Comparison of ENCODE assay signal across 10 cellular contexts in the genomic region with DNA sequence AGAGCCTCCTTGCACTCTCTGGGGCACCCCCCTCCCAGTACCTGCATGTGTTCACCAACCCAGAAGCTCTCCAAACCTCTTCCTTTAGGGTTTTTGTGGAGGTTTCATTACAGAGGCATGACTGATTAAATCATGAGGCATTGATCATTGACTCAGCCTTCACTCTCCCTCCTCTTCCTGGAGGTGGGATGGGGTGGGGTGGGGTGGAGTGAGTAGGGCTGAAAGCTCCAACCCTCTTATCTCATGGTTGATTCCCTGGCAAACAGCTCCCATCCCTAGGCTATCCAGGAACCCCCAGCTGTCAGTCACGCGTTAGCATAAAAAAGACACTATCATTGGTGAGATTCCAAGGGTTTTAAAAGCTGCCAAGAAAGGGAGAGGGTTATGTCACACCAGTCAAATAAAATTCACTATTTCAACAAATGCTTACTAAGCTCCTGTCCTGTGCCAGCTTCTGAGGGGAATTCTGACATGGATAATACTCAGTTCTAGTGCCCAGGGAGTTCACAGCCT. TPM values are rescaled to one million over a fixed set of nuclear protein-coding genes. Genes with fewer than 3 reads are reported as not detected.
DNase-seq lines count a peak whose midpoint lies in the region; ATAC-seq and TF ChIP-seq lines count a peak whose summit lies in the region.
"Had no signal": no experiment of that assay in that cellular context is flagged by ENCODE, and none has a peak within 500 bp of the region (broad histone marks: within the 10 kb centered on the region; RNA-seq: fewer than 3 reads in every experiment).

No MANE protein-coding gene starts in this region.

- H3K4me3 ChIP-seq in ACC112 (ENCODE audit: low read depth, low read length): peak overlapping the region; percentile 32; the same call in 1 of the 2 replicates

- peak; percentile 90 for DNase-seq in ELR (ENCODE audit: low read depth)
- peak; percentile 30 for DNase-seq in T1000 (lab: John Stamatoyannopoulos, UW)
- peak; percentile 96 to 98 for DNase-seq in foreskin keratinocyte
- no peak for DNase-seq in NCI-H1105 (lab: John Stamatoyannopoulos, UW)
- no peak for DNase-seq in HuH-7.5 (ENCODE audit: low spot score)
- DNase-seq: Kasumi-1 had no signal

- ATAC-seq in foreskin keratinocyte (peak; percentile 92), HG03442 (IDR thresholded peaks at IDR 0.05; ENCODE audit: unreplicated experiment) (no peak), HG02571 (IDR thresholded peaks at IDR 0.05; ENCODE audit: unreplicated experiment) (no peak)

- no peaks in the 10 kb centered on the region for H3K27me3 ChIP-seq in ACC112 (ENCODE audit: insufficient read depth, low read length)
- no peaks in the 10 kb centered on the region for H3K27me3 ChIP-seq in foreskin keratinocyte

- H3K4me1 ChIP-seq in ACC112 (ENCODE audit: control insufficient read depth, insufficient read depth, low read length, unreplicated experiment) (peaks cover 55% of the 10 kb centered on the region), foreskin keratinocyte (peaks cover 54% of the 10 kb centered on the region)

- peak overlapping the region; percentile 94 for H3K27ac ChIP-seq in ACC112 (ENCODE audit: low read depth, low read length)
- peak overlapping the region; percentile 100 for H3K27ac ChIP-seq in foreskin keratinocyte

- H2AFZ ChIP-seq in ACC112 (ENCODE audit: low read length, unreplicated experiment): no peak overlapping the region

- TF ChIP-seq CTCF in foreskin keratinocyte (conservative IDR thresholded peaks at IDR 0.05): no peak

- H3K79me2 ChIP-seq in ACC112 (ENCODE audit: control insufficient read depth, insufficient read depth, low read length, unreplicated experiment): no peaks in the 10 kb centered on the region

- H3K36me3 ChIP-seq in ACC112 (ENCODE audit: insufficient read depth, low read length): no peaks in the 10 kb centered on the region

RNA-seq across cellular contexts. Expression of gene IL24, which starts 7.1 kb away (rescaled TPM):
- 2.3 and 4.5 TPM in 2 replicates for total RNA-seq in foreskin keratinocyte
- polyA plus RNA-seq in foreskin keratinocyte: 2.2 and 4.8 TPM in 2 replicates
- total RNA-seq: sciatic nerve had no signal

RNA-seq across cellular contexts. Expression of gene IL20, which starts 24.8 kb away (rescaled TPM):
- total RNA-seq in foreskin keratinocyte: 0.41 and 0.74 TPM in 2 replicates
- 0.22 and 0.33 TPM in 2 replicates for polyA plus RNA-seq in foreskin keratinocyte
- total RNA-seq: sciatic nerve had no signal

RNA-seq across cellular contexts. Expression of gene FCMR, which starts 31.6 kb away (rescaled TPM):
- total RNA-seq in foreskin keratinocyte: 3.4 and 3.5 TPM in 2 replicates
- polyA plus RNA-seq in foreskin keratinocyte: 8.8 and 8.9 TPM in 2 replicates

RNA-seq across cellular contexts. Expression of gene PIGR, which starts 56.1 kb away (rescaled TPM):
- total RNA-seq in foreskin keratinocyte: not detected in 2 replicates
- not detected in 2 replicates for polyA plus RNA-seq in foreskin keratinocyte

Comparison
In these comparisons a context has a peak if more than half of its experiments do, and no peak if none do; other contexts are left out.
1. DNase-seq: peak in ELR (single experiment), T1000 (single experiment) and foreskin keratinocyte (2 of 2); none in NCI-H1105 (single experiment) and HuH-7.5 (single experiment).